Comparison of ENCODE assay signal across 11 cellular contexts in genomic region chr13:41610426-41610825, GRCh38.
DNase-seq lines count a peak whose midpoint lies in the region; ATAC-seq and TF ChIP-seq lines count a peak whose summit lies in the region.
"Had no signal": no experiment of that assay in that cellular context is flagged by ENCODE, and none has a peak within 500 bp of the region (broad histone marks: within the 10 kb centered on the region; RNA-seq: fewer than 3 reads in every experiment).

No MANE protein-coding gene starts in this region.

- H3K4me3 ChIP-seq in mammary epithelial cell (replicated peaks in 1 of 3; ENCODE audit: insufficient read depth in 1 of 3, low read depth in 2 of 3, low read length in 3 of 3) (no peak overlapping the region), lung (no peak overlapping the region), mucosa of descending colon (no peak overlapping the region)

- H3K79me2 ChIP-seq in mammary epithelial cell (ENCODE audit: insufficient read depth, low read length), result no peaks in the 10 kb centered on the region

- intact Hi-C loops in mammary epithelial cell (cut with micrococcal nuclease), result loop anchor here (1.0 to 10.0 kb wide), 3 partner anchors 20 to 156 kb away; partner anchors contain the start of gene RGCC
- intact Hi-C loops in mucosa of descending colon (cut with DNase I, micrococcal nuclease), result no loop called here

- H3K27ac ChIP-seq in mammary epithelial cell (ENCODE audit: insufficient read depth, low read depth, low read length) (peak overlapping the region; percentile 93), lung (ENCODE audit: low read depth in 1 of 2, low read length in 1 of 2) (peak overlapping the region; percentile 60 to 89)

- TF ChIP-seq CTCF in mammary epithelial cell (conservative IDR thresholded peaks at IDR 0.05 in 1 of 2, IDR thresholded peaks at IDR 0.05 in 1 of 2; ENCODE audit: extremely low read depth in 1 of 2, insufficient read depth in 1 of 2, low read depth in 1 of 2, low read length in 2 of 2), result no peak
- TF ChIP-seq CTCF in lung (IDR thresholded peaks at IDR 0.05; ENCODE audit: control extremely low read depth, extremely low read depth), result no peak
- no peak for TF ChIP-seq CTCF in mucosa of descending colon (IDR thresholded peaks at IDR 0.05)

- H3K27me3 ChIP-seq in mammary epithelial cell (ENCODE audit: insufficient read depth, low read length) (no peaks in the 10 kb centered on the region), lung (ENCODE audit: control insufficient read depth, insufficient read depth) (no peaks in the 10 kb centered on the region)

- H4K20me1 ChIP-seq in mammary epithelial cell (ENCODE audit: insufficient read depth, low read length), result no peaks in the 10 kb centered on the region

- H3K27ac Mint-ChIP-seq in stimulated activated naive B cell treated with anti-CD40 and anti-IgM and Interleukin-4, amounts not matched to agents 10 μg/mL and 1 μg/mL and 100 μg/mL, for 72 hours, result no peak overlapping the region

- CTCF ChIA-PET in mammary epithelial cell (lab: Charles Lee; ENCODE audit: low non-redundant PET), result interaction anchor here (0.6 kb wide), 1 partner anchor 19 kb away, joined by 6 read pairs; no protein-coding TSS in a partner anchor

- H3K4me3 Mint-ChIP-seq in stimulated activated naive B cell treated with anti-CD40 and anti-IgM and Interleukin-4, amounts not matched to agents 10 μg/mL and 1 μg/mL and 100 μg/mL, for 72 hours, result no peak overlapping the region
- H3K4me3 Mint-ChIP-seq: CD4-positive, CD25-positive, alpha-beta regulatory T cell; immature natural killer cell had no signal

- no peaks in the 10 kb centered on the region for H3K4me1 Mint-ChIP-seq in stimulated activated naive B cell treated with anti-CD40 and anti-IgM and Interleukin-4, amounts not matched to agents 10 μg/mL and 1 μg/mL and 100 μg/mL, for 72 hours
- H3K4me1 Mint-ChIP-seq: CD4-positive, CD25-positive, alpha-beta regulatory T cell; immature natural killer cell had no signal

- H3K36me3 ChIP-seq in mammary epithelial cell (ENCODE audit: insufficient read depth, low read length) (no peaks in the 10 kb centered on the region), lung (ENCODE audit: control insufficient read depth in 2 of 2, insufficient read depth in 2 of 2, low read length in 2 of 2) (peaks cover 2 to 3% of the 10 kb centered on the region in 2 donors), mucosa of descending colon (ENCODE audit: low read depth) (no peaks in the 10 kb centered on the region)

- H3K36me3 Mint-ChIP-seq in stimulated activated naive B cell treated with anti-CD40 and anti-IgM and Interleukin-4, amounts not matched to agents 10 μg/mL and 1 μg/mL and 100 μg/mL, for 72 hours, result peaks cover 40 to 51% of the 10 kb centered on the region in 2 donors

- H3K27me3 Mint-ChIP-seq in stimulated activated naive B cell treated with anti-CD40 and anti-IgM and Interleukin-4, amounts not matched to agents 10 μg/mL and 1 μg/mL and 100 μg/mL, for 72 hours, result no peaks in the 10 kb centered on the region
- H3K27me3 Mint-ChIP-seq: CD4-positive, CD25-positive, alpha-beta regulatory T cell had no signal

- 4% methylated on average over 4 of the region's 4 CpGs for WGBS in mammary epithelial cell (ENCODE audit: low coverage, missing lambda C conversion rate)
- WGBS in lung, 2 donors, result 44 to 68% methylated on average over 4 of the region's 4 CpGs

- no peaks in the 10 kb centered on the region for H3K9me3 Mint-ChIP-seq in stimulated activated naive B cell treated with anti-CD40 and anti-IgM and Interleukin-4, amounts not matched to agents 10 μg/mL and 1 μg/mL and 100 μg/mL, for 72 hours
- H3K9me3 Mint-ChIP-seq: CD4-positive, CD25-positive, alpha-beta regulatory T cell; immature natural killer cell had no signal

- H3K9ac ChIP-seq in mammary epithelial cell (ENCODE audit: insufficient read depth, low read length), result peak overlapping the region; percentile 72

- dilution Hi-C loops in mammary epithelial cell (cut with HindIII; ENCODE audit: low sequenced_read_pairs), result no loop called here

- peak overlapping the region; percentile 24 for H3K4me2 ChIP-seq in mammary epithelial cell (ENCODE audit: insufficient read depth, low read depth, low read length)

- peaks cover 46% of the 10 kb centered on the region for H3K4me1 ChIP-seq in mammary epithelial cell (ENCODE audit: insufficient read depth, low read length)
- peaks cover 14 to 23% of the 10 kb centered on the region in 2 donors for H3K4me1 ChIP-seq in lung (ENCODE audit: control insufficient read depth in 2 of 2, insufficient read depth in 2 of 2, low read length in 2 of 2)
- no peaks in the 10 kb centered on the region for H3K4me1 ChIP-seq in mucosa of descending colon (ENCODE audit: low read depth)

- peak overlapping the region; percentile 7 for H2AFZ ChIP-seq in mammary epithelial cell (ENCODE audit: low read depth, low read length)

- no peaks in the 10 kb centered on the region for H3K9me3 ChIP-seq in mammary epithelial cell (replicated peaks; ENCODE audit: insufficient read depth, low read length)
- no peaks in the 10 kb centered on the region for H3K9me3 ChIP-seq in lung (ENCODE audit: control insufficient read depth in 2 of 2, insufficient read depth in 1 of 2, low read length in 1 of 2)
- H3K9me3 ChIP-seq in mucosa of descending colon, result no peaks in the 10 kb centered on the region

- no TSS peak for BruUV-seq in mammary epithelial cell (replicated peaks; lab: Mats Ljungman, UMichigan)

- in situ Hi-C loops in mammary epithelial cell (cut with MboI; ENCODE audit: low sequenced_read_pairs in 2 of 2), result no loop called here

- ATAC-seq in lung (ENCODE audit: insufficient read depth, low FRiP score) (peak; percentile 77), mucosa of descending colon (no peak), GM19035 (IDR thresholded peaks at IDR 0.05; ENCODE audit: unreplicated experiment) (no peak), HG02885 (IDR thresholded peaks at IDR 0.05; ENCODE audit: poor library complexity, unreplicated experiment) (no peak)
- no peak for ATAC-seq in stimulated activated naive B cell treated with anti-CD40 and anti-IgM and Interleukin-4, amounts not matched to agents 10 μg/mL and 1 μg/mL and 100 μg/mL, for 72 hours (replicated peaks)

- peak; percentile 39 for DNase-seq in AG08396 (ENCODE audit: low spot score)
- DNase-seq in LoVo (ENCODE audit: low spot score), result peak; percentile 9
- peak; percentile 92 for DNase-seq in mammary epithelial cell
- peak; percentile 76 for DNase-seq in lung (ENCODE audit: low spot score)
- DNase-seq in stimulated activated naive B cell treated with anti-CD40 and anti-IgM and Interleukin-4, amounts not matched to agents 10 μg/mL and 1 μg/mL and 100 μg/mL, for 72 hours, result no peak
- no peak for DNase-seq in mucosa of descending colon
- DNase-seq: activated CD4-positive, CD25-positive, alpha-beta regulatory T cell treated with anti-CD3 and anti-CD28 coated beads, Interleukin-2, amount 50 U/mL, for 72 hours; CD4-positive, CD25-positive, alpha-beta regulatory T cell; immature natural killer cell had no signal

Comparison
In these comparisons a context has a peak if more than half of its experiments do, and no peak if none do; other contexts are left out.
1. DNase-seq: peak in AG08396 (single experiment), LoVo (single experiment), mammary epithelial cell (single experiment) and lung (single experiment); none in stimulated activated naive B cell treated with anti-CD40 and anti-IgM and Interleukin-4, amounts not matched to agents 10 μg/mL and 1 μg/mL and 100 μg/mL, for 72 hours (single experiment) and mucosa of descending colon (0 of 3).